19 cellular contexts compared by ENCODE assay signal in genomic region chr3:10520118-10520517, GRCh38. TPM values are rescaled to one million over a fixed set of nuclear protein-coding genes. Genes with fewer than 3 reads are reported as not detected.
"Had no signal": no experiment of that assay in that cellular context is flagged by ENCODE, and none has a peak within 500 bp of the region (broad histone marks: within the 10 kb centered on the region; RNA-seq: fewer than 3 reads in every experiment).

No MANE protein-coding gene starts in this region.

- H3K36me3 ChIP-seq: breast epithelium, esophagus muscularis mucosa, heart right ventricle, pancreas, transverse colon, WERI-Rb-1 had no signal

- H3K27me3 ChIP-seq: pancreas had no signal

- H3K4me3 Mint-ChIP-seq: immature natural killer cell; naive thymus-derived CD8-positive, alpha-beta T cell had no signal

- ATAC-seq: heart right ventricle; naive thymus-derived CD8-positive, alpha-beta T cell; pancreas had no signal

- H3K4me3 ChIP-seq: breast epithelium, esophagus muscularis mucosa, heart right ventricle, pancreas, transverse colon had no signal

- H3K27ac Mint-ChIP-seq: activated T-helper 2 cell treated with anti-CD3 and anti-CD28 coated beads, Interferon-gamma antibody, Interleukin-2, Interleukin-4, amounts not matched to agents 10 μg/mL and 5 μg/mL and 100 μg/mL, durations not matched to agents 14 hours and 24 hours and 36 hours; immature natural killer cell; naive thymus-derived CD8-positive, alpha-beta T cell had no signal

- H3K27ac ChIP-seq: breast epithelium, esophagus muscularis mucosa, heart right ventricle, pancreas, transverse colon, WERI-Rb-1 had no signal

- H3K36me3 Mint-ChIP-seq: immature natural killer cell; naive thymus-derived CD8-positive, alpha-beta T cell had no signal

- H3K4me1 ChIP-seq: breast epithelium, pancreas, transverse colon had no signal

- DNase-seq: activated CD4-positive, alpha-beta T cell treated with anti-CD3 and anti-CD28 coated beads for 1 hour; activated naive CD4-positive, alpha-beta T cell treated with Interleukin-2 at 50 U/mL for 16 hours; activated T-cell treated with anti-CD3 and anti-CD28 coated beads, Interleukin-2, amount 50 U/mL, for 1 hour; cortex of kidney; effector CD8-positive, alpha-beta T cell; heart right ventricle; immature natural killer cell; mesendoderm; stimulated activated naive CD4-positive, alpha-beta T cell; T-helper 1 cell; transverse colon; WERI-Rb-1 had no signal

- H3K9me3 Mint-ChIP-seq: activated T-helper 2 cell treated with anti-CD3 and anti-CD28 coated beads, Interferon-gamma antibody, Interleukin-2, Interleukin-4, amounts not matched to agents 10 μg/mL and 5 μg/mL and 100 μg/mL, durations not matched to agents 14 hours and 24 hours and 36 hours; immature natural killer cell; naive thymus-derived CD8-positive, alpha-beta T cell had no signal

- H3K9me3 ChIP-seq: breast epithelium, esophagus muscularis mucosa, heart right ventricle, pancreas, transverse colon had no signal

- H3K4me1 Mint-ChIP-seq: immature natural killer cell; naive thymus-derived CD8-positive, alpha-beta T cell had no signal

RNA-seq across cellular contexts. Expression of gene ATP2B2, which starts 14.7 kb away (rescaled TPM):
- total RNA-seq: activated CD8-positive, alpha-beta memory T cell treated with anti-CD3 and anti-CD28 coated beads for 36 hours; activated T-helper 2 cell treated with anti-CD3 and anti-CD28 coated beads, Interferon-gamma antibody, Interleukin-2, Interleukin-4, amounts not matched to agents 10 μg/mL and 5 μg/mL and 100 μg/mL, durations not matched to agents 14 hours and 24 hours and 36 hours; endothelial cell of umbilical vein; naive thymus-derived CD8-positive, alpha-beta T cell; transverse colon had no signal
- polyA plus RNA-seq: endothelial cell of umbilical vein; immature natural killer cell; naive thymus-derived CD8-positive, alpha-beta T cell had no signal
